14 cellular contexts compared by ENCODE assay signal in genomic region chr21:44240353-44240752, GRCh38. TPM values are rescaled to one million over a fixed set of nuclear protein-coding genes. Genes with fewer than 3 reads are reported as not detected.
"Had no signal": no experiment of that assay in that cellular context is flagged by ENCODE, and none has a peak within 500 bp of the region (broad histone marks: within the 10 kb centered on the region; RNA-seq: fewer than 3 reads in every experiment).

No MANE protein-coding gene starts in this region.

RNA-seq across cellular contexts. Expression of gene DNMT3L, which starts 21.3 kb away (rescaled TPM):
- total RNA-seq: activated T-helper 17 cell treated with anti-CD3 and anti-CD28 coated beads, Interleukin-2, amount 50 U/mL, for 72 hours; adrenal gland; astrocyte; breast epithelium; dermis microvascular lymphatic vessel endothelial cell; frontal cortex; mammary epithelial cell; mesothelial cell of epicardium; pulmonary artery endothelial cell; temporal lobe; transverse colon; uterus had no signal
- polyA plus RNA-seq: adrenal gland, esophagus, mammary epithelial cell, small intestine had no signal

RNA-seq across cellular contexts. Expression of gene AIRE, which starts 45.3 kb away (rescaled TPM):
- total RNA-seq: activated T-helper 17 cell treated with anti-CD3 and anti-CD28 coated beads, Interleukin-2, amount 50 U/mL, for 72 hours; breast epithelium; dermis microvascular lymphatic vessel endothelial cell; mammary epithelial cell; transverse colon had no signal
- polyA plus RNA-seq: mammary epithelial cell had no signal
